Comparison of ENCODE assay signal across 15 cellular contexts in the genomic region with DNA sequence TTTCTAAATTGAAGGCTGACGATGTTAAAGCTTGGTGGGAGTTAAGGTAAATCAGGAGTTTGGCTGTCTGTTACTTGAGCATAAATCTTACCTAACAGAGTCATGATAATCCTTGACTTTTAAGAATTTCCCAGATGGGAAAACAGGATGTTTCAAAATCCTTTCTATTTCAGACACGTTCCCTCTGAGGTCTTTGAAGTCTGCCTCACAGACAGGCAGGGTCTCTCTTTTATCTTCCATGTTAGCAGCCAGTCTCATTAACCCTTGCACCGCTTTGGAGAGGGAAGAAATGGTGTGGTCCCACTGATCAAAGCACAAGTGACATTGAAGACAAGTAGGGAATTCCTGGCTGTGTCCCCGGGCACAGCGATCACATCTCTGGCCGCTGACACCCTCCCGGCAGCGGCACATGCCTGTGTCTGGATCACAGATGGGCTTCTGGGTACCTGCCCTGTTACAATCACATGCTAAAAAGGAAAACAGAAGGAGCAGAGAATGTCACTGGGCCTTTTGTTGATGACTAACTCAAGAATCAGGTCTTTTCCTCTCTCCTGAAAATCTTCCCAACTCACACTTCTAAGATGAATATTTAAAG.
"Had no signal": no experiment of that assay in that cellular context is flagged by ENCODE, and none has a peak within 500 bp of the region (broad histone marks: within the 10 kb centered on the region; RNA-seq: fewer than 3 reads in every experiment).

No MANE protein-coding gene starts in this region.

- H3K9me3 ChIP-seq: body of pancreas, gastroesophageal sphincter, stomach, testis, upper lobe of right lung had no signal

- H3K27me3 ChIP-seq: body of pancreas, gastroesophageal sphincter, hepatocyte, stomach, testis, upper lobe of right lung had no signal

- H3K4me2 ChIP-seq: hepatocyte had no signal

- H3K27ac ChIP-seq: body of pancreas, gastroesophageal sphincter, hepatocyte, stomach, testis, upper lobe of right lung had no signal

- H2AFZ ChIP-seq: hepatocyte had no signal

- ATAC-seq: body of pancreas, gastroesophageal sphincter, upper lobe of right lung had no signal

- DNase-seq: activated CD4-positive, alpha-beta T cell treated with anti-CD3 and anti-CD28 coated beads, Interleukin-2, amount 50 U/mL, for 1 hour; activated CD4-positive, CD25-positive, alpha-beta regulatory T cell; activated CD8-positive, alpha-beta memory T cell treated with anti-CD3 and anti-CD28 coated beads for 24 hours; activated gamma-delta T cell treated with Interleukin-2 at 50 U/mL for 16 hours; amygdala; body of pancreas; effector memory CD4-positive, alpha-beta T cell; mesendoderm; nephron progenitor cell; stimulated activated CD4-positive, alpha-beta T cell treated with anti-CD3 and anti-CD28 coated beads, Interleukin-1b, Interleukin-23, amount 100 ng/mL, for 48 hours; stomach; testis; upper lobe of right lung had no signal

- H3K36me3 ChIP-seq: gastroesophageal sphincter, stomach, upper lobe of right lung had no signal

- H3K4me3 ChIP-seq: body of pancreas, gastroesophageal sphincter, hepatocyte, stomach, testis, upper lobe of right lung had no signal

- H3K79me2 ChIP-seq: hepatocyte had no signal

- H3K4me1 ChIP-seq: body of pancreas, testis had no signal
